Comparison of ENCODE assay signal across 35 cellular contexts in the genomic region with DNA sequence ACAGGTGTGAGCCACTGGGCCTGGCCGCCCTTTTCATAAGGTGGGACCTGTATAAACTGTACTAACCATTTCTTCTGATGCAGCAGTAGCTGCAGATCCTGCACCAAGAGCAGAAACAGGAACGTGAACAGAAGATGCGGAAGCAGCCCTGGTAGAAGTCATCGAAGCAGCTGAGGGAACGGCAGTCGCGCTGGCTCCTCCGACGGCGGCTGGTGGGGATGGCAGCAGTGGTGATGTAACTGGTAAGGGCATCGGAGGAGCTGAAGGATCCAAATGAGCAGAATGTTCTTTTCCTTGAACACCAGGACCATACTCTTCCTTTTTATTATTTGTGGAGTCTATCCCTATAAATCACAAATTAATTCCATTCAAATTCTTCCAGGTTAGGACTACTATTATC. TPM values are rescaled to one million over a fixed set of nuclear protein-coding genes. Genes with fewer than 3 reads are reported as not detected.
DNase-seq lines count a peak whose midpoint lies in the region; FAIRE-seq and TF ChIP-seq lines count a peak whose summit lies in the region.
"Had no signal": no experiment of that assay in that cellular context is flagged by ENCODE, and none has a peak within 500 bp of the region (broad histone marks: within the 10 kb centered on the region; RNA-seq: fewer than 3 reads in every experiment).

No MANE protein-coding gene starts in this region.

- no peaks in the 10 kb centered on the region for H3K36me3 Mint-ChIP-seq in neural crest cell (ENCODE audit: low read depth)

- H3K9me3 ChIP-seq in kidney (ENCODE audit: control insufficient read depth in 1 of 2, low read length in 2 of 2) (no peaks in the 10 kb centered on the region), neuronal stem cell (replicated peaks in 1 of 2; ENCODE audit: control insufficient read depth in 2 of 2, insufficient read depth in 1 of 2, low read depth in 1 of 2, low read length in 2 of 2) (peaks cover 0 to 1% of the 10 kb centered on the region in 2 donors)
- H3K9me3 ChIP-seq: A549; BE2C; BLaER1; BLaER1 treated with 17β-estradiol and CSF1 and Interleukin-3, amounts not matched to agents 10 nM and 100 nM; Caco-2 had no signal

- no peaks in the 10 kb centered on the region for H3K27me3 ChIP-seq in neuronal stem cell (ENCODE audit: control insufficient read depth in 3 of 3, insufficient read depth in 3 of 3, low read depth in 1 of 3, low read length in 3 of 3)
- H3K27me3 ChIP-seq: BE2C; BLaER1; BLaER1 treated with 17β-estradiol and CSF1 and Interleukin-3, amounts not matched to agents 10 nM and 100 nM had no signal

- no peak overlapping the region for H2AK5ac ChIP-seq in neuronal stem cell (ENCODE audit: low read depth, low read length)

- peaks cover 2 to 3% of the 10 kb centered on the region in 2 donors for H3K36me3 ChIP-seq in kidney (ENCODE audit: control insufficient read depth in 1 of 2, insufficient read depth in 2 of 2, low read length in 2 of 2)
- H3K36me3 ChIP-seq in neuronal stem cell (replicated peaks in 1 of 2; ENCODE audit: control insufficient read depth in 2 of 2, insufficient read depth in 2 of 2, low read length in 2 of 2): peaks cover 3 to 46% of the 10 kb centered on the region in 2 donors

- H2BK120ac ChIP-seq in neuronal stem cell (ENCODE audit: low read depth, low read length): no peak overlapping the region

- H3K9me3 Mint-ChIP-seq in neural crest cell: no peaks in the 10 kb centered on the region
- H3K9me3 Mint-ChIP-seq: CD14-positive monocyte; CD4-positive, alpha-beta T cell; CD4-positive, CD25-positive, alpha-beta regulatory T cell; CD8-positive, alpha-beta memory T cell; CD8-positive, alpha-beta T cell had no signal

- no peak overlapping the region for H3K18ac ChIP-seq in neuronal stem cell (ENCODE audit: low read length)

- H3K4me3 ChIP-seq in kidney (ENCODE audit: low read length in 2 of 2): no peak overlapping the region
- no peak overlapping the region for H3K4me3 ChIP-seq in neuronal stem cell (ENCODE audit: low read length in 2 of 2)
- H3K4me3 ChIP-seq: A549; BLaER1; BLaER1 treated with 17β-estradiol and CSF1 and Interleukin-3, amounts not matched to agents 10 nM and 100 nM had no signal

- peak overlapping the region; percentile 71 for H3K14ac ChIP-seq in neuronal stem cell (ENCODE audit: low read length)

- H2BK12ac ChIP-seq in neuronal stem cell (ENCODE audit: low read length): no peak overlapping the region

- no peak overlapping the region for H2BK5ac ChIP-seq in neuronal stem cell (ENCODE audit: low read length)

- H3K4me1 ChIP-seq in kidney (ENCODE audit: control insufficient read depth in 1 of 2, insufficient read depth in 1 of 2, low read depth in 1 of 2, low read length in 2 of 2) (peaks cover 3 to 4% of the 10 kb centered on the region in 2 donors), neuronal stem cell (ENCODE audit: control insufficient read depth in 2 of 2, insufficient read depth in 1 of 2, low read depth in 1 of 2, low read length in 2 of 2) (no peaks in the 10 kb centered on the region)
- H3K4me1 ChIP-seq: BLaER1; BLaER1 treated with 17β-estradiol and CSF1 and Interleukin-3, amounts not matched to agents 10 nM and 100 nM had no signal

- DNase-seq in kidney: peak; percentile 20
- no peak for DNase-seq in neural crest cell (ENCODE audit: low read depth, low spot score)
- DNase-seq in neuronal stem cell (ENCODE audit: low spot score): no peak
- no peak for DNase-seq in NCI-H526 treated with DMSO at 0.1 percent for 48 hours (lab: John Stamatoyannopoulos, UW)
- no peak for DNase-seq in activated naive CD4-positive, alpha-beta T cell treated with anti-CD3 and anti-CD28 coated beads, Interleukin-2, amount 50 U/mL, for 16 hours
- DNase-seq in SW 1271 (lab: John Stamatoyannopoulos, UW): no peak
- DNase-seq: 8988T; ACHN; AML-193; BE2C; C1 segment of cervical spinal cord; Caco-2; Calu3; CD4-positive, alpha-beta memory T cell; CD4-positive, alpha-beta T cell; CD4-positive, CD25-positive, alpha-beta regulatory T cell; CD8-positive, alpha-beta memory T cell; CD8-positive, alpha-beta T cell; COR-L47; DMS 273 treated with DMSO at 0.1 percent for 48 hours; DMS153; DMS53; DMS79; DMS79 treated with DMSO at 0.1 percent for 48 hours; DND-41; EL had no signal

- no peak overlapping the region for H3K23ac ChIP-seq in neuronal stem cell (ENCODE audit: low read depth, low read length, poor library complexity)

- H3K27ac Mint-ChIP-seq in neural crest cell (ENCODE audit: unreplicated experiment): peak overlapping the region; percentile 6
- H3K27ac Mint-ChIP-seq: B cell; CD4-positive, alpha-beta T cell; CD4-positive, CD25-positive, alpha-beta regulatory T cell; CD8-positive, alpha-beta memory T cell; CD8-positive, alpha-beta T cell had no signal

- no peaks in the 10 kb centered on the region for H3K4me1 Mint-ChIP-seq in neural crest cell
- H3K4me1 Mint-ChIP-seq: B cell; CD14-positive monocyte; CD4-positive, alpha-beta memory T cell; CD8-positive, alpha-beta memory T cell had no signal

- no peak for FAIRE-seq in kidney (lab: Jason Lieb, UNC)
- FAIRE-seq: A204.1, A549, D721Med had no signal

- intact Hi-C loops in kidney (cut with DNase I): no loop called here

- no peak overlapping the region for H3K4me2 ChIP-seq in neuronal stem cell (ENCODE audit: insufficient read depth, low read length, poor library complexity, severe bottlenecking)
- H3K4me2 ChIP-seq: A549; BLaER1; BLaER1 treated with 17β-estradiol and CSF1 and Interleukin-3, amounts not matched to agents 10 nM and 100 nM had no signal

- H3K4ac ChIP-seq in neuronal stem cell (ENCODE audit: low read length): no peak overlapping the region

- no peak overlapping the region for H3K27ac ChIP-seq in kidney (ENCODE audit: low read depth in 2 of 2, low read length in 2 of 2)
- no peak overlapping the region for H3K27ac ChIP-seq in neuronal stem cell (replicated peaks; ENCODE audit: low read length)
- H3K27ac ChIP-seq: 22Rv1; A549; BLaER1; BLaER1 treated with 17β-estradiol and CSF1 and Interleukin-3, amounts not matched to agents 10 nM and 100 nM; C4-2B had no signal

- no CpG with 5 or more reads among the region's 11 CpGs for WGBS in neuronal stem cell (ENCODE audit: extremely low coverage in 2 of 2, insufficient read length in 2 of 2, insufficient replicate concordance in 1 of 2), 2 donors

- H2AFZ ChIP-seq in neuronal stem cell (ENCODE audit: low read length): no peak overlapping the region

- no peak for TF ChIP-seq CTCF in kidney (IDR thresholded peaks at IDR 0.05; ENCODE audit: borderline replicate concordance, extremely low read depth, insufficient read depth)
- TF ChIP-seq CTCF in neural crest cell (conservative IDR thresholded peaks at IDR 0.05): no peak

- H3K79me1 ChIP-seq in neuronal stem cell (ENCODE audit: low read depth, low read length): peaks cover 1% of the 10 kb centered on the region

- H3K9ac ChIP-seq in kidney (ENCODE audit: low read length in 2 of 2) (no peak overlapping the region), neuronal stem cell (ENCODE audit: low read depth, low read length, poor library complexity) (no peak overlapping the region)
- H3K9ac ChIP-seq: BLaER1; BLaER1 treated with 17β-estradiol and CSF1 and Interleukin-3, amounts not matched to agents 10 nM and 100 nM had no signal

- no peak overlapping the region for H4K91ac ChIP-seq in neuronal stem cell (ENCODE audit: low read depth, low read length, poor library complexity)

- no peaks in the 10 kb centered on the region for H3K27me3 Mint-ChIP-seq in neural crest cell (ENCODE audit: low read depth)
- H3K27me3 Mint-ChIP-seq: B cell; CD4-positive, alpha-beta memory T cell; CD4-positive, alpha-beta T cell; CD4-positive, CD25-positive, alpha-beta regulatory T cell; CD8-positive, alpha-beta memory T cell had no signal

- no peak overlapping the region for H4K8ac ChIP-seq in neuronal stem cell (ENCODE audit: low read depth, low read length)

- H3K4me3 Mint-ChIP-seq in neural crest cell: no peak overlapping the region
- H3K4me3 Mint-ChIP-seq: B cell; CD14-positive monocyte; CD4-positive, alpha-beta memory T cell; CD4-positive, alpha-beta T cell; CD4-positive, CD25-positive, alpha-beta regulatory T cell; CD8-positive, alpha-beta memory T cell; CD8-positive, alpha-beta T cell had no signal

- no peak overlapping the region for H2BK15ac ChIP-seq in neuronal stem cell (ENCODE audit: low read length)

RNA-seq across cellular contexts. Expression of gene POC5, which starts 32.1 kb away (rescaled TPM):
- 12.1 TPM for total RNA-seq in kidney
- 6.1 TPM for polyA plus RNA-seq in kidney (ENCODE audit: insufficient read depth, low read depth, low replicate concordance)
- total RNA-seq in neural crest cell: 15.7 and 17.8 TPM in 2 replicates
- polyA plus RNA-seq in neuronal stem cell (2013, experiment 1 of 2): 14.5 TPM
- polyA plus RNA-seq in neuronal stem cell (2013, experiment 2 of 2): 14.4 TPM
